In the genomic region with DNA sequence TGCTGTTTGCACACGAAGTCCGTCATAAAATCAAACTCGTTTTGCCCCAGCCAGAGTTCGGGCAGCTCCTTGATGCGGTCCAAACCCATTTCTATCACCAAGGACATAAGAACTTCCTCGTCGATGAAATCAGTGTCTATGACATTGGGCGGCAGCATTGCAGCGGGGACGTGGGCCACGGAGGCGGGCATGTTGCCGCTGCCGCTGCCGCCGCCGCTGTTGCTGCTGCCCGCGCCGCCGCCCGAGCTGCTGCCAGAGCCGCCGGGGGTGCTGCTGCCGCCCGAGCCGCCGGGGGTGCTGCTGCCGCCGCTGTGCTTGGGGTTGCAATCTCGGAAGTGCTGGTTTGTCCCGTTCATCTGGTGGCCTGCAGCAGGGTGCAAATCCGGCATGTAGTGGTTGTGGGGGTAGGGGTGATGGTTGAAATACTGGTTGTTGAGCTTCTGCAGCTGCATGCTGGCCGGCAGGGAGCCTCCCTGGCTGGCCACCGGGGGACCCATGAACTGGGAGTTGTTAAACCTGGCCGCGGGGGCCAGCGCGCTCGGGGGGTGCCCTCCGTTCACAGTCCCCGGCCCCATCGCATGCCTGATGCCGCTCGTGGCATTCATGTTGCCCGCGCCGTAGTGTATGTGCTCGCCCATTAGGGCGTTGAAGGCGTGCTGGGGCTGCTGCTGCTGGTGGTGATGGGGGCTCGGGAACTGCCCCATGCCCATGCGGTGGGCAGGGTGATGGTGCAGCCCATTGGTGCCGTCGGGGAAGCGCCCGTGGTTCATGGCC, we compare ENCODE assay signal across 8 cellular contexts. TPM values are rescaled to one million over a fixed set of nuclear protein-coding genes. Genes with fewer than 3 reads are reported as not detected.
A peak's percentile ranks its signal among the peaks of the same experiment; 100 is the strongest.
DNase-seq lines count a peak whose midpoint lies in the region; ATAC-seq and TF ChIP-seq lines count a peak whose summit lies in the region.

No MANE protein-coding gene starts in this region.

- H3K4me1 Mint-ChIP-seq in neural crest cell = peaks cover 57% of the 10 kb centered on the region

- H3K27me3 ChIP-seq in stomach smooth muscle (ENCODE audit: control insufficient read depth in 1 of 2, insufficient read depth in 2 of 2, low read length in 2 of 2) = no peaks in the 10 kb centered on the region

- peak overlapping the region; percentile 77 to 95 for H3K9ac ChIP-seq in stomach smooth muscle (ENCODE audit: low read length in 2 of 2)

- H3K4me3 ChIP-seq in OCI-LY7 (ENCODE audit: low read depth, low read length, poor library complexity, severe bottlenecking) (peak overlapping the region; percentile 92), stomach smooth muscle (ENCODE audit: low read length in 2 of 2) (peak overlapping the region; percentile 96 to 99)

- POLR2A ChIA-PET in OCI-LY7 (lab: Charles Lee) = interaction anchor here (0.5 to 4.4 kb wide), 19 partner anchors 9 to 604 kb away, joined by 3 to 30 read pairs (median 6); no protein-coding TSS in a partner anchor

- TF ChIP-seq CTCF in OCI-LY7 (conservative IDR thresholded peaks at IDR 0.05; ENCODE audit: low read length) (peak; percentile 69), neural crest cell (conservative IDR thresholded peaks at IDR 0.05) (peak; percentile 51)

- H3K36me3 Mint-ChIP-seq in neural crest cell (ENCODE audit: low read depth) = peaks cover 26% of the 10 kb centered on the region

- H3K4me2 ChIP-seq in OCI-LY7 (ENCODE audit: low read length) = peak overlapping the region; percentile 94

- H3K27ac ChIP-seq in OCI-LY7 (ENCODE audit: low read depth, low read length, poor library complexity, severe bottlenecking) = peak overlapping the region; percentile 92
- peak overlapping the region; percentile 97 for H3K27ac ChIP-seq in stomach smooth muscle (ENCODE audit: low read length)

- H2AFZ ChIP-seq in OCI-LY7 (ENCODE audit: low read length) = peak overlapping the region; percentile 9; the same call in 1 of the 2 replicates

- H3K9me3 ChIP-seq in OCI-LY7 (ENCODE audit: low read length) (no peaks in the 10 kb centered on the region), stomach smooth muscle (ENCODE audit: control insufficient read depth in 2 of 2, low read length in 2 of 2) (no peaks in the 10 kb centered on the region)

- H3K79me2 ChIP-seq in OCI-LY7 (ENCODE audit: insufficient read depth, low read depth, low read length) = peaks cover 26% of the 10 kb centered on the region

- H3K9me2 ChIP-seq in OCI-LY7 (ENCODE audit: insufficient read depth, low read length) = no peaks in the 10 kb centered on the region

- H3K9me3 Mint-ChIP-seq in neural crest cell = no peaks in the 10 kb centered on the region

- BruUV-seq in OCI-LY7 (replicated peaks; lab: Mats Ljungman, UMichigan) = no TSS peak

- peak overlapping the region; percentile 98 for H3K27ac Mint-ChIP-seq in neural crest cell (ENCODE audit: unreplicated experiment)

- intact Hi-C loops in OCI-LY7 (cut with micrococcal nuclease; ENCODE audit: unreplicated experiment) = loop anchor here (5.0 kb wide), 1 partner anchor 601 kb away; a partner anchor contains a TSS

- CTCF ChIA-PET in OCI-LY7 (lab: Charles Lee; ENCODE audit: unreplicated experiment) = interaction anchor here (0.6 to 1.7 kb wide), 6 partner anchors 36 to 268 kb away, joined by 3 to 4 read pairs (median 3); no protein-coding TSS in a partner anchor

- peak; percentile 33 for ATAC-seq in GM18867 (IDR thresholded peaks at IDR 0.05; ENCODE audit: unreplicated experiment)
- peak; percentile 32 for ATAC-seq in HG03175 (IDR thresholded peaks at IDR 0.05; ENCODE audit: unreplicated experiment)

- peaks cover 16% of the 10 kb centered on the region for H4K20me1 ChIP-seq in OCI-LY7 (ENCODE audit: insufficient read depth, low read length)

- peaks cover 29% of the 10 kb centered on the region for H3K36me3 ChIP-seq in OCI-LY7 (ENCODE audit: insufficient read depth, low read length)
- peaks cover 4 to 20% of the 10 kb centered on the region in 2 donors for H3K36me3 ChIP-seq in stomach smooth muscle (ENCODE audit: control insufficient read depth in 2 of 2, insufficient read depth in 2 of 2, low read length in 2 of 2)

- peak overlapping the region; percentile 100 for H3K4me3 Mint-ChIP-seq in neural crest cell

- DNase-seq in AG08395 (ENCODE audit: low spot score) (peak; percentile 3), OCI-LY7 (ENCODE audit: low spot score) (peak; percentile 88), fibroblast of peridontal ligament (ENCODE audit: extremely low read depth) (peak; percentile 49), neural crest cell (ENCODE audit: low read depth, low spot score) (peak; percentile 43)
- DNase-seq in activated T-helper 1 cell treated with anti-CD3 and anti-CD28 coated beads, Interleukin-2, amount 50 U/mL, for 16 hours (ENCODE audit: low read depth in 1 of 2, low spot score in 1 of 2) = peak; percentile 51 to 57

- peaks cover 30% of the 10 kb centered on the region for H3K4me1 ChIP-seq in OCI-LY7 (ENCODE audit: insufficient read depth, low read length, poor library complexity, severe bottlenecking)
- peaks cover 17% of the 10 kb centered on the region for H3K4me1 ChIP-seq in stomach smooth muscle (ENCODE audit: control insufficient read depth, insufficient read depth, low read length)

- peaks cover 4% of the 10 kb centered on the region for H3K27me3 Mint-ChIP-seq in neural crest cell (ENCODE audit: low read depth)

RNA-seq across cellular contexts. Expression of a gene that starts 1.1 kb away (rescaled TPM):
- total RNA-seq in OCI-LY7 (2014; rRNA removed; shearing (Covaris generic)) = 31.2 and 40.1 TPM in 2 replicates
- total RNA-seq in OCI-LY7 (2022) = 27.1 and 35.0 TPM in 2 replicates
- 122 and 126 TPM in 2 replicates for total RNA-seq in neural crest cell

Comparison
In these comparisons a context has a peak if more than half of its experiments do, and no peak if none do; other contexts are left out.
1. Peak in every context shown above with its lines: DNase-seq, ATAC-seq, H3K4me3 ChIP-seq and H3K27ac ChIP-seq.
2. DNase-seq: peak in every context shown above with its lines; median percentile 88 in OCI-LY7; 54 in activated T-helper 1 cell treated with anti-CD3 and anti-CD28 coated beads, Interleukin-2, amount 50 U/mL, for 16 hours; 49 in fibroblast of peridontal ligament; 43 in neural crest cell; 3 in AG08395.